Comparison of ENCODE assay signal across 8 cellular contexts in genomic region chr4:25913851-25914669, GRCh38. TPM values are rescaled to one million over a fixed set of nuclear protein-coding genes. Genes with fewer than 3 reads are reported as not detected.
DNase-seq lines count a peak whose midpoint lies in the region; ATAC-seq and TF ChIP-seq lines count a peak whose summit lies in the region.

TSS of gene SMIM20 (plus strand) at chr4:25914220. CDS start at chr4:25914314, 94 bp downstream.

- peaks cover 14% of the 10 kb centered on the region; the same call in 1 of the 2 replicates for H3K27me3 Mint-ChIP-seq in HFFc6 (ENCODE audit: insufficient read depth)
- H3K27me3 Mint-ChIP-seq in activated naive CD4-positive, alpha-beta T cell treated with anti-CD3 and anti-CD28 coated beads, Interleukin-2, amount 50 U/mL, for 24 hours: no peaks in the 10 kb centered on the region

- H3K27ac ChIP-seq in osteoblast (ENCODE audit: low read depth, low read length): peak within 1 kb of the TSS; percentile 82
- peak within 1 kb of the TSS; percentile 73 to 89 for H3K27ac ChIP-seq in testis

- H3K4me1 ChIP-seq in osteoblast (ENCODE audit: insufficient read depth, low read length): peaks cover 19% of the 10 kb centered on the region
- no peaks in the 10 kb centered on the region for H3K4me1 ChIP-seq in testis

- H3K36me3 Mint-ChIP-seq in HFFc6 (ENCODE audit: low read depth): peaks cover 1% of the 10 kb centered on the region
- H3K36me3 Mint-ChIP-seq in activated naive CD4-positive, alpha-beta T cell treated with anti-CD3 and anti-CD28 coated beads, Interleukin-2, amount 50 U/mL, for 24 hours: peaks cover 2% of the 10 kb centered on the region

- ATAC-seq in SK-N-SH treated with all-trans-retinoic acid at 6 μM for 48 hours: peak; percentile 95

- peak; percentile 98 for DNase-seq in GM10248 (ENCODE audit: extremely low spot score)
- peak; percentile 70 for DNase-seq in HFFc6
- DNase-seq in NAMALWA (ENCODE audit: low spot score): peak; percentile 91
- peak; percentile 92 for DNase-seq in globus pallidus (ENCODE audit: low spot score)
- peak; percentile 94 for DNase-seq in osteoblast (ENCODE audit: insufficient read length, low spot score, missing footprints)
- peak; percentile 94 for DNase-seq in testis

- CTCF ChIA-PET in GM10248 (lab: Yijun Ruan, JAX): interaction anchor here (1.0 to 2.1 kb wide), 9 partner anchors 10 to 474 kb away, joined by 3 to 8 read pairs (median 5); no protein-coding TSS in a partner anchor

- peaks cover 27% of the 10 kb centered on the region for H3K79me2 ChIP-seq in osteoblast (ENCODE audit: insufficient read depth, low read length)

- peak within 1 kb of the TSS; percentile 98 for H3K4me2 ChIP-seq in osteoblast (ENCODE audit: insufficient read depth, low read length)

- TF ChIP-seq POLR2A in testis (IDR thresholded peaks at IDR 0.05): no peak

- H3K4me1 Mint-ChIP-seq in HFFc6 (ENCODE audit: low read depth): peaks cover 24% of the 10 kb centered on the region
- peaks cover 25% of the 10 kb centered on the region for H3K4me1 Mint-ChIP-seq in activated naive CD4-positive, alpha-beta T cell treated with anti-CD3 and anti-CD28 coated beads, Interleukin-2, amount 50 U/mL, for 24 hours

- peak within 1 kb of the TSS; percentile 96 for H3K27ac Mint-ChIP-seq in HFFc6
- H3K27ac Mint-ChIP-seq in activated naive CD4-positive, alpha-beta T cell treated with anti-CD3 and anti-CD28 coated beads, Interleukin-2, amount 50 U/mL, for 24 hours: peak within 1 kb of the TSS; percentile 97

- H3K36me3 ChIP-seq in osteoblast (ENCODE audit: insufficient read depth, low read length): no peaks in the 10 kb centered on the region
- no peaks in the 10 kb centered on the region for H3K36me3 ChIP-seq in testis (ENCODE audit: low read depth, missing control alignments)

- H4K20me1 ChIP-seq in osteoblast (ENCODE audit: insufficient read depth, low read length): no peaks in the 10 kb centered on the region

- WGBS in testis, 2 donors: 1% methylated on average over 25 to 57 of the region's 57 CpGs

- H3K4me3 Mint-ChIP-seq in HFFc6: peak within 1 kb of the TSS; percentile 97
- peak within 1 kb of the TSS; percentile 98 for H3K4me3 Mint-ChIP-seq in activated naive CD4-positive, alpha-beta T cell treated with anti-CD3 and anti-CD28 coated beads, Interleukin-2, amount 50 U/mL, for 24 hours

- H3K9me3 ChIP-seq in osteoblast (ENCODE audit: low read depth, low read length): no peaks in the 10 kb centered on the region
- H3K9me3 ChIP-seq in testis: no peaks in the 10 kb centered on the region

- H3K9me3 Mint-ChIP-seq in HFFc6: no peaks in the 10 kb centered on the region
- no peaks in the 10 kb centered on the region for H3K9me3 Mint-ChIP-seq in activated naive CD4-positive, alpha-beta T cell treated with anti-CD3 and anti-CD28 coated beads, Interleukin-2, amount 50 U/mL, for 24 hours

- POLR2A ChIA-PET in GM10248 (lab: Yijun Ruan, JAX): no interaction called here

- no peaks in the 10 kb centered on the region for H3K27me3 ChIP-seq in osteoblast (ENCODE audit: insufficient read depth, low read length)
- H3K27me3 ChIP-seq in testis: no peaks in the 10 kb centered on the region

- peak within 1 kb of the TSS; percentile 85 for H3K4me3 ChIP-seq in osteoblast (ENCODE audit: insufficient read depth, low read length)
- peak within 1 kb of the TSS; percentile 72 to 85 for H3K4me3 ChIP-seq in testis

- peak within 1 kb of the TSS; percentile 99 for H2AFZ ChIP-seq in osteoblast (ENCODE audit: low read length)

- intact Hi-C loops in testis (cut with DNase I; ENCODE audit: low total_unique reads): no loop called here

- TF ChIP-seq CTCF in GM10248 (IDR thresholded peaks at IDR 0.05; ENCODE audit: control extremely low read depth, extremely low read depth, low read depth, missing control alignments) (no peak), HFFc6 (IDR thresholded peaks at IDR 0.05) (no peak), osteoblast (IDR thresholded peaks at IDR 0.05; ENCODE audit: extremely low read depth, low read depth, low read length) (no peak), testis (IDR thresholded peaks at IDR 0.05) (peak in 1 of 3 experiments; percentile 22)

TF ChIP-seq in SK-N-SH treated with all-trans-retinoic acid at 6 μM for 48 hours, 23 proteins besides CTCF, POLR2A, EP300 and RAD21:
- TF ChIP-seq TSHZ2 (CRISPR knock-in tag; IDR thresholded peaks at IDR 0.05): no peak
- no peak for TF ChIP-seq CREB5 (CRISPR knock-in tag; IDR thresholded peaks at IDR 0.05; ENCODE audit: low read depth)
- TF ChIP-seq ZFP3 (CRISPR knock-in tag; IDR thresholded peaks at IDR 0.05): peak; percentile 41; the same call in 1 of the 2 replicates
- TF ChIP-seq CSDC2 (CRISPR knock-in tag; IDR thresholded peaks at IDR 0.05): 0 out of 2 replicates have a peak, but pooled peaks have one; percentile 8
- TF ChIP-seq, protein P1, sequence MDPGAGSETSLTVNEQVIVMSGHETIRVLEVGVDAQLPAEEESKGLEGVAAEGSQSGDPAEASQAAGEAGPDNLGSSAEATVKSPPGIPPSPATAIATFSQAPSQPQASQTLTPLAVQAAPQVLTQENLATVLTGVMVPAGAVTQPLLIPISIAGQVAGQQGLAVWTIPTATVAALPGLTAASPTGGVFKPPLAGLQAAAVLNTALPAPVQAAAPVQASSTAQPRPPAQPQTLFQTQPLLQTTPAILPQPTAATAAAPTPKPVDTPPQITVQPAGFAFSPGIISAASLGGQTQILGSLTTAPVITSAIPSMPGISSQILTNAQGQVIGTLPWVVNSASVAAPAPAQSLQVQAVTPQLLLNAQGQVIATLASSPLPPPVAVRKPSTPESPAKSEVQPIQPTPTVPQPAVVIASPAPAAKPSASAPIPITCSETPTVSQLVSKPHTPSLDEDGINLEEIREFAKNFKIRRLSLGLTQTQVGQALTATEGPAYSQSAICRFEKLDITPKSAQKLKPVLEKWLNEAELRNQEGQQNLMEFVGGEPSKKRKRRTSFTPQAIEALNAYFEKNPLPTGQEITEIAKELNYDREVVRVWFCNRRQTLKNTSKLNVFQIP (CRISPR knock-in tag; IDR thresholded peaks at IDR 0.05; ENCODE audit: borderline replicate concordance, low read depth): no peak
- no peak for TF ChIP-seq GLIS3 (CRISPR knock-in tag; IDR thresholded peaks at IDR 0.05)

RNA-seq across cellular contexts. Expression of gene SMIM20, which starts in this region (rescaled TPM):
- total RNA-seq in HFFc6 (2021; fragmentation: NEBNext Ultra II Directional; extraction: Animal tissue kit (Norgen Biotek cat#: 25700)): 10 to 100 TPM; 18.9 to 26.7 (median 22.0) TPM
- 34.7 and 41.3 TPM in 2 replicates for total RNA-seq in osteoblast
- 10 to 100 TPM; 31.3 to 38.3 TPM for total RNA-seq in testis
- 46.1 TPM for polyA plus RNA-seq in testis (ENCODE audit: insufficient read depth, low read depth, low replicate concordance)

Comparison
In these comparisons a context has a peak if more than half of its experiments do, and no peak if none do; other contexts are left out.
1. Peak in every context shown above with its lines: DNase-seq, ATAC-seq, H3K4me3 ChIP-seq and H3K27ac ChIP-seq.